ENCODE assay signal across 8 cellular contexts in genomic region chr17:75872434-75873351, GRCh38. TPM values are rescaled to one million over a fixed set of nuclear protein-coding genes. Genes with fewer than 3 reads are reported as not detected.
DNase-seq lines count a peak whose midpoint lies in the region; ATAC-seq and TF ChIP-seq lines count a peak whose summit lies in the region.

No MANE protein-coding gene starts in this region.

- peaks cover 22% of the 10 kb centered on the region for H3K4me1 Mint-ChIP-seq in activated naive CD8-positive, alpha-beta T cell treated with anti-CD3 and anti-CD28 coated beads, Interleukin-2, amount 50 U/mL, for 24 hours

- H3K36me3 Mint-ChIP-seq in activated naive CD8-positive, alpha-beta T cell treated with anti-CD3 and anti-CD28 coated beads, Interleukin-2, amount 50 U/mL, for 24 hours (ENCODE audit: low read depth): no peaks in the 10 kb centered on the region

- no peak for TF ChIP-seq CTCF in heart right ventricle (IDR thresholded peaks at IDR 0.05)

- DNase-seq in Caki2 (ENCODE audit: low read depth): peak; percentile 83
- peak; percentile 67 for DNase-seq in NCI-H2227 (lab: John Stamatoyannopoulos, UW; ENCODE audit: unreplicated experiment)
- no peak for DNase-seq in activated naive CD8-positive, alpha-beta T cell treated with anti-CD3 and anti-CD28 coated beads, Interleukin-2, amount 50 U/mL, for 24 hours
- DNase-seq in heart right ventricle: peak; percentile 81 to 90
- no peak for DNase-seq in Kasumi-1 (lab: John Stamatoyannopoulos, UW)

- no peak overlapping the region for H3K4me3 ChIP-seq in heart right ventricle
- H3K4me3 ChIP-seq in skin epidermis: no peak overlapping the region

- no peaks in the 10 kb centered on the region for H3K9me3 ChIP-seq in heart right ventricle

- H3K27me3 Mint-ChIP-seq in activated naive CD8-positive, alpha-beta T cell treated with anti-CD3 and anti-CD28 coated beads, Interleukin-2, amount 50 U/mL, for 24 hours: no peaks in the 10 kb centered on the region

- peak overlapping the region; percentile 57 to 99 (median 91) for H3K27ac ChIP-seq in heart right ventricle
- peak overlapping the region; percentile 1 to 99 (median 87) for H3K27ac ChIP-seq in skin epidermis

- 25 to 28% methylated on average over 13 of the region's 13 CpGs for WGBS in heart right ventricle, 2 donors

- ATAC-seq in activated naive CD8-positive, alpha-beta T cell treated with anti-CD3 and anti-CD28 coated beads, Interleukin-2, amount 50 U/mL, for 24 hours: no peak
- ATAC-seq in heart right ventricle: peak; percentile 55 to 73 (median 64)
- ATAC-seq in HG02970 (IDR thresholded peaks at IDR 0.05; ENCODE audit: low FRiP score, unreplicated experiment): no peak
- ATAC-seq in HG03159 (IDR thresholded peaks at IDR 0.05; ENCODE audit: unreplicated experiment): no peak

- peaks cover 33 to 91% (median 67%) of the 10 kb centered on the region in 9 donors for H3K4me1 ChIP-seq in heart right ventricle

- H3K4me3 Mint-ChIP-seq in activated naive CD8-positive, alpha-beta T cell treated with anti-CD3 and anti-CD28 coated beads, Interleukin-2, amount 50 U/mL, for 24 hours: no peak overlapping the region

- intact Hi-C loops in heart right ventricle (cut with DNase I): loop anchor here in 1 of 10 donors (10.0 kb wide), 1 partner anchor 98 kb away; a partner anchor contains a TSS

- H3K27me3 ChIP-seq in heart right ventricle: peaks cover 0 to 18% (median 0%) of the 10 kb centered on the region in 7 donors

- H3K9me3 Mint-ChIP-seq in activated naive CD8-positive, alpha-beta T cell treated with anti-CD3 and anti-CD28 coated beads, Interleukin-2, amount 50 U/mL, for 24 hours: no peaks in the 10 kb centered on the region

- H3K36me3 ChIP-seq in heart right ventricle: peaks cover 0 to 30% (median 10%) of the 10 kb centered on the region in 9 donors

- H3K27ac Mint-ChIP-seq in activated naive CD8-positive, alpha-beta T cell treated with anti-CD3 and anti-CD28 coated beads, Interleukin-2, amount 50 U/mL, for 24 hours: peak overlapping the region; percentile 26

- in situ Hi-C loops in Caki2 (cut with HindIII; ENCODE audit: low pct_unique_long_range_greater_than_20kb, low sequenced_read_pairs): no loop called here

RNA-seq across cellular contexts. Expression of gene TRIM47, which starts 5.7 kb away (rescaled TPM):
- 73.4 and 102 TPM in 2 replicates for total RNA-seq in Caki2 (2014; rRNA removed; shearing (Covaris generic); ENCODE audit: low replicate concordance)
- 10 to 100 TPM in 9 of 10 donors, 1 to 10 TPM in 1; 9.3 to 53.1 (median 21.5) TPM for total RNA-seq in heart right ventricle
- 10 to 100 TPM; 22.4 to 48.7 TPM for polyA plus RNA-seq in heart right ventricle

RNA-seq across cellular contexts. Expression of gene WBP2, which starts 17.6 kb away (rescaled TPM):
- 16.9 and 25.7 TPM in 2 replicates for total RNA-seq in Caki2 (2014; rRNA removed; shearing (Covaris generic); ENCODE audit: low replicate concordance)
- total RNA-seq in heart right ventricle: 100 to 1,000 TPM; 130 to 210 (median 173) TPM
- polyA plus RNA-seq in heart right ventricle: 100 to 1,000 TPM; 155 to 205 TPM

RNA-seq across cellular contexts. Expression of gene TRIM65, which starts 24.1 kb away (rescaled TPM):
- 30.9 and 44.3 TPM in 2 replicates for total RNA-seq in Caki2 (2014; rRNA removed; shearing (Covaris generic); ENCODE audit: low replicate concordance)
- 10 to 100 TPM in 1 of 10 donors, 1 to 10 TPM in 9; 5.1 to 12.7 (median 8.9) TPM for total RNA-seq in heart right ventricle
- 10 to 100 TPM in 1 of 2 donors, 1 to 10 TPM in 1; 5.6 to 16.7 TPM for polyA plus RNA-seq in heart right ventricle

RNA-seq across cellular contexts. Expression of gene UNC13D, which starts 28.5 kb away (rescaled TPM):
- total RNA-seq in Caki2 (2014; rRNA removed; shearing (Covaris generic); ENCODE audit: low replicate concordance): 1.5 and 2.2 TPM in 2 replicates
- 10 to 100 TPM in 3 of 10 donors, 1 to 10 TPM in 7; 5.5 to 20.7 (median 8.5) TPM for total RNA-seq in heart right ventricle
- polyA plus RNA-seq in heart right ventricle: 10 to 100 TPM in 1 of 2 donors, 1 to 10 TPM in 1; 3.0 to 12.6 TPM

RNA-seq across cellular contexts. Expression of gene MRPL38, which starts 32.0 kb away (rescaled TPM):
- 103 and 124 TPM in 2 replicates for total RNA-seq in Caki2 (2014; rRNA removed; shearing (Covaris generic); ENCODE audit: low replicate concordance)
- 100 to 1,000 TPM in 4 of 10 donors, 10 to 100 TPM in 6; 89.6 to 144 (median 96.5) TPM for total RNA-seq in heart right ventricle
- polyA plus RNA-seq in heart right ventricle: 100 to 1,000 TPM in 1 of 2 donors, 10 to 100 TPM in 1; 86.0 to 160 TPM

Comparison
In these comparisons a context has a peak if more than half of its experiments do, and no peak if none do; other contexts are left out.
1. DNase-seq: peak in Caki2 (single experiment), NCI-H2227 (single experiment) and heart right ventricle (2 of 2); none in activated naive CD8-positive, alpha-beta T cell treated with anti-CD3 and anti-CD28 coated beads, Interleukin-2, amount 50 U/mL, for 24 hours (single experiment) and Kasumi-1 (0 of 2).
2. ATAC-seq: peak in heart right ventricle (8 of 8); none in activated naive CD8-positive, alpha-beta T cell treated with anti-CD3 and anti-CD28 coated beads, Interleukin-2, amount 50 U/mL, for 24 hours (single experiment), HG02970 (single experiment) and HG03159 (single experiment).